In genomic region chr15:72205896-72206676, GRCh38 we compare ENCODE assay signal across 1 cellular context.
TF ChIP-seq lines count a peak whose summit lies in the region.

No MANE protein-coding gene starts in this region.

TF ChIP-seq in HCT116, 20 proteins besides CTCF, POLR2A, EP300 and RAD21 (continued from another document):
- no peak for TF ChIP-seq ZBTB33 (IDR thresholded peaks at IDR 0.05; ENCODE audit: extremely low read depth, insufficient replicate concordance, low read length)
- TF ChIP-seq ATF3 (IDR thresholded peaks at IDR 0.05), result no peak
